Comparison of ENCODE assay signal across 31 cellular contexts in genomic region chr5:114430532-114430931, GRCh38.
"Had no signal": no experiment of that assay in that cellular context is flagged by ENCODE, and none has a peak within 500 bp of the region (broad histone marks: within the 10 kb centered on the region; RNA-seq: fewer than 3 reads in every experiment).

No MANE protein-coding gene starts in this region.

- FAIRE-seq: astrocyte, bronchial epithelial cell had no signal

- H3K4me2 ChIP-seq: hepatocyte had no signal

- H3K9me3 Mint-ChIP-seq: activated CD4-positive, alpha-beta memory T cell treated with anti-CD3 and anti-CD28 coated beads for 36 hours; activated CD4-positive, alpha-beta T cell treated with anti-CD3 and anti-CD28 coated beads, Interleukin-2, amount 10 ng/mL, durations not matched to agents 24 days and 14 days; activated T-cell treated with anti-CD3 and anti-CD28 coated beads, Interleukin-2, amount 50 U/mL, for 24 hours; activated T-cell treated with anti-CD3 and anti-CD28 coated beads, Interleukin-2, amount 50 U/mL, for 72 hours had no signal

- H3K36me3 Mint-ChIP-seq: activated CD4-positive, alpha-beta memory T cell treated with anti-CD3 and anti-CD28 coated beads for 36 hours; activated CD8-positive, alpha-beta memory T cell treated with anti-CD3 and anti-CD28 coated beads, Interleukin-2, amount 10 ng/mL, durations not matched to agents 7 days and 5 days; activated naive CD8-positive, alpha-beta T cell had no signal

- H3K4me3 ChIP-seq: coronary artery, esophagus muscularis mucosa, gastrocnemius medialis, heart right ventricle, hepatocyte had no signal

- H3K4me1 Mint-ChIP-seq: activated CD4-positive, alpha-beta T cell treated with anti-CD3 and anti-CD28 coated beads for 36 hours; activated CD4-positive, alpha-beta T cell treated with anti-CD3 and anti-CD28 coated beads, Interleukin-2, amount 10 ng/mL, durations not matched to agents 24 days and 14 days; activated CD8-positive, alpha-beta memory T cell treated with anti-CD3 and anti-CD28 coated beads, Interleukin-2, amount 10 ng/mL, durations not matched to agents 7 days and 5 days; central memory CD8-positive, alpha-beta T cell had no signal

- ATAC-seq: activated CD4-positive, alpha-beta T cell treated with anti-CD3 and anti-CD28 coated beads for 36 hours; activated CD8-positive, alpha-beta memory T cell treated with anti-CD3 and anti-CD28 coated beads, Interleukin-2, amount 10 ng/mL, durations not matched to agents 7 days and 5 days; activated CD8-positive, alpha-beta T cell treated with anti-CD3 and anti-CD28 coated beads, Interleukin-2, amount 10 ng/mL, durations not matched to agents 7 days and 5 days; activated T-cell treated with anti-CD3 and anti-CD28 coated beads, Interleukin-2, amount 50 U/mL, for 72 hours; effector memory CD8-positive, alpha-beta T cell; foreskin keratinocyte; gastrocnemius medialis; heart right ventricle had no signal

- H3K27ac Mint-ChIP-seq: activated CD4-positive, alpha-beta memory T cell treated with anti-CD3 and anti-CD28 coated beads for 36 hours; activated CD4-positive, alpha-beta T cell treated with anti-CD3 and anti-CD28 coated beads for 36 hours; activated CD4-positive, alpha-beta T cell treated with anti-CD3 and anti-CD28 coated beads, Interleukin-2, amount 10 ng/mL, durations not matched to agents 24 days and 14 days; activated CD8-positive, alpha-beta memory T cell treated with anti-CD3 and anti-CD28 coated beads, Interleukin-2, amount 10 ng/mL, durations not matched to agents 7 days and 5 days; activated CD8-positive, alpha-beta T cell treated with anti-CD3 and anti-CD28 coated beads, Interleukin-2, amount 10 ng/mL, durations not matched to agents 7 days and 5 days; activated naive CD8-positive, alpha-beta T cell; activated T-cell treated with anti-CD3 and anti-CD28 coated beads, Interleukin-2, amount 50 U/mL, for 24 hours; activated T-cell treated with anti-CD3 and anti-CD28 coated beads, Interleukin-2, amount 50 U/mL, for 72 hours; effector memory CD8-positive, alpha-beta T cell had no signal

- H3K27me3 Mint-ChIP-seq: activated CD4-positive, alpha-beta memory T cell treated with anti-CD3 and anti-CD28 coated beads for 36 hours; activated CD4-positive, alpha-beta T cell treated with anti-CD3 and anti-CD28 coated beads, Interleukin-2, amount 10 ng/mL, durations not matched to agents 24 days and 14 days; activated CD8-positive, alpha-beta memory T cell treated with anti-CD3 and anti-CD28 coated beads, Interleukin-2, amount 10 ng/mL, durations not matched to agents 7 days and 5 days; activated naive CD8-positive, alpha-beta T cell; activated T-cell treated with anti-CD3 and anti-CD28 coated beads, Interleukin-2, amount 50 U/mL, for 24 hours; central memory CD8-positive, alpha-beta T cell; effector memory CD8-positive, alpha-beta T cell had no signal

- H3K27ac ChIP-seq: brain microvascular endothelial cell, coronary artery, esophagus muscularis mucosa, foreskin keratinocyte, gastrocnemius medialis, heart right ventricle, hepatocyte had no signal

- DNase-seq: activated CD4-positive, alpha-beta memory T cell treated with anti-CD3 and anti-CD28 coated beads for 36 hours; activated CD4-positive, alpha-beta T cell treated with anti-CD3 and anti-CD28 coated beads for 36 hours; activated CD4-positive, alpha-beta T cell treated with anti-CD3 and anti-CD28 coated beads, Interleukin-2, amount 10 ng/mL, durations not matched to agents 24 days and 14 days; activated CD4-positive, CD25-positive, alpha-beta regulatory T cell; activated CD4-positive, CD25-positive, alpha-beta regulatory T cell treated with anti-CD3 and anti-CD28 coated beads, Interleukin-2, amount 50 U/mL, for 72 hours; activated CD8-positive, alpha-beta memory T cell treated with anti-CD3 and anti-CD28 coated beads, Interleukin-2, amount 10 ng/mL, durations not matched to agents 7 days and 5 days; activated CD8-positive, alpha-beta memory T cell treated with anti-CD3 and anti-CD28 coated beads, Interleukin-2, amount 50 U/mL, for 4 hours; activated CD8-positive, alpha-beta T cell treated with anti-CD3 and anti-CD28 coated beads, Interleukin-2, amount 10 ng/mL, durations not matched to agents 7 days and 5 days; activated gamma-delta T cell; activated naive CD4-positive, alpha-beta T cell; activated naive CD4-positive, alpha-beta T cell treated with anti-CD3 and anti-CD28 coated beads, Interleukin-2, amount 50 U/mL, for 16 hours; activated T-cell treated with anti-CD3 and anti-CD28 coated beads, Interleukin-2, amount 50 U/mL, for 24 hours; activated T-cell treated with anti-CD3 and anti-CD28 coated beads, Interleukin-2, amount 50 U/mL, for 72 hours; amniotic stem cell; anterior cingulate cortex; brain microvascular endothelial cell; dermis blood vessel endothelial cell; effector CD4-positive, alpha-beta T cell; effector memory CD8-positive, alpha-beta T cell; erythroblast; foreskin keratinocyte; gastrocnemius medialis; glutamatergic neuron; heart right ventricle had no signal

- H3K4me3 Mint-ChIP-seq: activated CD4-positive, alpha-beta memory T cell treated with anti-CD3 and anti-CD28 coated beads for 36 hours; activated CD4-positive, alpha-beta T cell treated with anti-CD3 and anti-CD28 coated beads for 36 hours; activated CD4-positive, alpha-beta T cell treated with anti-CD3 and anti-CD28 coated beads, Interleukin-2, amount 10 ng/mL, durations not matched to agents 24 days and 14 days; activated CD8-positive, alpha-beta memory T cell treated with anti-CD3 and anti-CD28 coated beads, Interleukin-2, amount 10 ng/mL, durations not matched to agents 7 days and 5 days; activated CD8-positive, alpha-beta T cell treated with anti-CD3 and anti-CD28 coated beads, Interleukin-2, amount 10 ng/mL, durations not matched to agents 7 days and 5 days; activated naive CD8-positive, alpha-beta T cell; activated T-cell treated with anti-CD3 and anti-CD28 coated beads, Interleukin-2, amount 50 U/mL, for 24 hours; activated T-cell treated with anti-CD3 and anti-CD28 coated beads, Interleukin-2, amount 50 U/mL, for 72 hours; central memory CD8-positive, alpha-beta T cell; effector memory CD8-positive, alpha-beta T cell had no signal

- H3K4me1 ChIP-seq: esophagus muscularis mucosa, foreskin keratinocyte, gastrocnemius medialis had no signal

- H3K79me2 ChIP-seq: hepatocyte had no signal

- H2AFZ ChIP-seq: hepatocyte had no signal

- H3K27me3 ChIP-seq: brain microvascular endothelial cell, esophagus muscularis mucosa, foreskin keratinocyte, gastrocnemius medialis, heart right ventricle, hepatocyte had no signal

- H3K9me3 ChIP-seq: esophagus muscularis mucosa, gastrocnemius medialis, heart right ventricle had no signal

- H3K36me3 ChIP-seq: brain microvascular endothelial cell, esophagus muscularis mucosa, gastrocnemius medialis, heart right ventricle had no signal
